In genomic region chr1:10762875-10763274, GRCh38 we compare ENCODE assay signal across 12 cellular contexts.
"Had no signal": no experiment of that assay in that cellular context is flagged by ENCODE, and none has a peak within 500 bp of the region (broad histone marks: within the 10 kb centered on the region; RNA-seq: fewer than 3 reads in every experiment).

No MANE protein-coding gene starts in this region.

- H3K36me3 ChIP-seq: brain microvascular endothelial cell had no signal

- H3K4me3 ChIP-seq: SK-N-MC, smooth muscle cell had no signal

- H3K27ac ChIP-seq: brain microvascular endothelial cell, SK-N-MC had no signal

- DNase-seq: activated naive CD4-positive, alpha-beta T cell treated with Interleukin-2 at 50 U/mL for 16 hours; anterior cingulate cortex; brain microvascular endothelial cell; cerebellar nuclear complex; effector memory CD8-positive, alpha-beta T cell; foreskin melanocyte; head of caudate nucleus; nephron progenitor cell had no signal

- ATAC-seq: activated CD4-positive, CD25-positive, alpha-beta regulatory T cell treated with anti-CD3 and anti-CD28 coated beads, Interleukin-2, amount 50 U/mL, for 24 hours; activated T-helper 17 cell treated with anti-CD3 and anti-CD28 coated beads, Interleukin-2, amount 50 U/mL, for 72 hours; effector memory CD8-positive, alpha-beta T cell had no signal
